In genomic region chr2:38751847-38752410, GRCh38 we compare ENCODE assay signal across 7 cellular contexts. TPM values are rescaled to one million over a fixed set of nuclear protein-coding genes. Genes with fewer than 3 reads are reported as not detected.
DNase-seq lines count a peak whose midpoint lies in the region; ATAC-seq and TF ChIP-seq lines count a peak whose summit lies in the region.

No MANE protein-coding gene starts in this region.

- H3K27ac ChIP-seq in body of pancreas = peak overlapping the region; percentile 92 to 99 (median 96)
- H3K27ac ChIP-seq in upper lobe of left lung = peak overlapping the region; percentile 97 to 100 (median 100)

- H3K4me3 ChIP-seq in MG63 (peak overlapping the region; percentile 99), body of pancreas (peak overlapping the region in 1 of 2 donors; percentile 94), upper lobe of left lung (peak overlapping the region; percentile 11 to 94 (median 82))

- H3K9me3 ChIP-seq in MG63 (no peaks in the 10 kb centered on the region), body of pancreas (no peaks in the 10 kb centered on the region), upper lobe of left lung (no peaks in the 10 kb centered on the region)

- intact Hi-C loops in body of pancreas (cut with DNase I) = no loop called here

- no peak for TF ChIP-seq EP300 in upper lobe of left lung (IDR thresholded peaks at IDR 0.05)

- peaks cover 33% of the 10 kb centered on the region for H3K4me1 ChIP-seq in body of pancreas
- H3K4me1 ChIP-seq in upper lobe of left lung = peaks cover 24 to 34% (median 29%) of the 10 kb centered on the region in 4 donors

- 68 to 69% methylated on average over 8 of the region's 8 CpGs for WGBS in body of pancreas, 2 donors
- 64% methylated on average over 8 of the region's 8 CpGs for WGBS in upper lobe of left lung, 2 donors

- ATAC-seq in GM19328 (IDR thresholded peaks at IDR 0.05; ENCODE audit: unreplicated experiment) (peak; percentile 11), body of pancreas (no peak), upper lobe of left lung (ENCODE audit: low FRiP score in 2 of 2) (peak in 1 of 2 donors; percentile 16)

- TF ChIP-seq POLR2A in body of pancreas (IDR thresholded peaks at IDR 0.05) (no peak), upper lobe of left lung (IDR thresholded peaks at IDR 0.05) (no peak)

- TF ChIP-seq CTCF in body of pancreas (IDR thresholded peaks at IDR 0.05) (no peak), upper lobe of left lung (IDR thresholded peaks at IDR 0.05) (no peak), GM10266 (IDR thresholded peaks at IDR 0.05; ENCODE audit: control insufficient read depth, insufficient read depth, low read depth, missing control alignments) (no peak)

- DNase-seq in MG63 = peak; percentile 28
- DNase-seq in body of pancreas = no peak
- DNase-seq in medulla oblongata (ENCODE audit: extremely low spot score) = peak; percentile 31
- DNase-seq in upper lobe of left lung = no peak
- no peak for DNase-seq in AG08396 (ENCODE audit: low spot score)
- DNase-seq in GM10266 (ENCODE audit: extremely low spot score) = no peak

- H3K36me3 ChIP-seq in MG63 (peaks cover 38% of the 10 kb centered on the region), body of pancreas (replicated peaks in 1 of 2; ENCODE audit: insufficient read depth in 1 of 2, low read depth in 2 of 2) (peaks cover 0 to 8% of the 10 kb centered on the region in 2 donors), upper lobe of left lung (peaks cover 21 to 28% (median 24%) of the 10 kb centered on the region in 4 donors)

- H3K27me3 ChIP-seq in MG63 (no peaks in the 10 kb centered on the region), body of pancreas (no peaks in the 10 kb centered on the region), upper lobe of left lung (no peaks in the 10 kb centered on the region)

RNA-seq across cellular contexts. Expression of gene SRSF7, which starts 0.8 kb away (rescaled TPM):
- 178 and 201 TPM in 2 replicates for total RNA-seq in MG63 (2014; rRNA removed; shearing (Covaris generic); ENCODE audit: low replicate concordance)
- 10 to 100 TPM; 55.8 to 68.2 TPM for total RNA-seq in body of pancreas
- total RNA-seq in upper lobe of left lung = 100 to 1,000 TPM in 4 of 6 donors, 10 to 100 TPM in 2; 44.2 to 260 (median 121) TPM

RNA-seq across cellular contexts. Expression of gene GEMIN6, which starts 26.1 kb away (rescaled TPM):
- total RNA-seq in MG63 (2014; rRNA removed; shearing (Covaris generic); ENCODE audit: low replicate concordance) = 12.9 and 13.0 TPM in 2 replicates
- total RNA-seq in body of pancreas (1 to 10 TPM in 1 of 2 donors, under 1 TPM in 1; 0.33 to 1.8 TPM), upper lobe of left lung (10 to 100 TPM in 1 of 6 donors, 1 to 10 TPM in 5; 3.1 to 10.3 (median 8.1) TPM)

Comparison
In these comparisons a context has a peak if more than half of its experiments do, and no peak if none do; other contexts are left out.
1. DNase-seq: peak in MG63 (single experiment) and medulla oblongata (single experiment); none in body of pancreas (0 of 4), upper lobe of left lung (0 of 2), AG08396 (single experiment) and GM10266 (single experiment).